In genomic region chr15:51642696-51643095, GRCh38 we compare ENCODE assay signal across 27 cellular contexts. TPM values are rescaled to one million over a fixed set of nuclear protein-coding genes. Genes with fewer than 3 reads are reported as not detected.
"Had no signal": no experiment of that assay in that cellular context is flagged by ENCODE, and none has a peak within 500 bp of the region (broad histone marks: within the 10 kb centered on the region; RNA-seq: fewer than 3 reads in every experiment).

No MANE protein-coding gene starts in this region.

- H3K9me3 ChIP-seq: MG63 had no signal

- ATAC-seq: activated CD4-positive, CD25-positive, alpha-beta regulatory T cell treated with anti-CD3 and anti-CD28 coated beads, Interleukin-2, amount 50 U/mL, for 24 hours; activated CD8-positive, alpha-beta T cell treated with anti-CD3 and anti-CD28 coated beads for 36 hours; activated naive CD4-positive, alpha-beta T cell treated with anti-CD3 and anti-CD28 coated beads, Interleukin-2, amount 50 U/mL, for 72 hours; activated naive CD8-positive, alpha-beta T cell treated with anti-CD3 and anti-CD28 coated beads, Interleukin-2, amount 50 U/mL, for 24 hours; Panc1 had no signal

- H3K27me3 ChIP-seq: cardiac muscle cell, MG63 had no signal

- H3K4me3 ChIP-seq: cardiac muscle cell, MG63 had no signal

- FAIRE-seq: astrocyte had no signal

- H3K36me3 ChIP-seq: cardiac muscle cell, MG63 had no signal

- H3K27ac ChIP-seq: cardiac muscle cell had no signal

- DNase-seq: activated CD4-positive, alpha-beta T cell treated with anti-CD3 and anti-CD28 coated beads for 4 hours; activated CD8-positive, alpha-beta memory T cell treated with anti-CD3 and anti-CD28 coated beads, Interleukin-2, amount 50 U/mL, for 4 hours; activated CD8-positive, alpha-beta T cell treated with anti-CD3 and anti-CD28 coated beads for 36 hours; activated naive CD8-positive, alpha-beta T cell treated with anti-CD3 and anti-CD28 coated beads, Interleukin-2, amount 50 U/mL, for 24 hours; amygdala; KG1; MG63; MV-4-11; NCI-H1092 treated with DMSO at 0.1 percent for 48 hours; NCI-H1417 treated with DMSO at 0.1 percent for 48 hours; NCI-H1694; NCI-H2029; NCI-H2107; NCI-H2171 treated with DMSO at 0.1 percent for 48 hours; NCI-H226; NCI-H526 treated with DMSO at 0.1 percent for 48 hours; NCI-H82; NK-92 treated with Interleukin-12 subunit alpha and Interleukin-12 subunit beta, amount 100 ng/mL, for 24 hours; OCI-M1; SHP77 treated with DMSO at 0.1 percent for 48 hours had no signal

RNA-seq across cellular contexts. Expression of gene SCG3, which starts 38.6 kb away (rescaled TPM):
- total RNA-seq: activated CD8-positive, alpha-beta T cell treated with anti-CD3 and anti-CD28 coated beads for 36 hours; cardiac muscle cell; LHCN-M2; NCI-H460 had no signal
- polyA plus RNA-seq: cardiac muscle cell had no signal
